8 cellular contexts compared by ENCODE assay signal in the genomic region with DNA sequence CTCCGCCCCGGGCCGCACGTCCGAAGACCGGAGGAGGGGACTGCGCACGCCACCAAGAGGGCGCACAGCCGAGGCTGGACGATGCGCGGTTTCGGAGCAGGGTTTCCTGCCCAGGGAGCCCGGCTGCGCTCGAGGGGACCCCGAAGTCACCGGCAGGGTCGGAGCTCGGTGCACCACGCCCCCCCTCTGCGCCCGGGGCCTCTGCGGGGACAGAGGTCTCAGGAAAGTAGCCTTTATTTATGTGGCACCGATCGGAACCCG.
DNase-seq lines count a peak whose midpoint lies in the region; ATAC-seq and TF ChIP-seq lines count a peak whose summit lies in the region.

No MANE protein-coding gene starts in this region.

- H3K4me3 ChIP-seq in mucosa of descending colon: peak overlapping the region; percentile 69
- peak overlapping the region; percentile 71 for H3K4me3 ChIP-seq in thymus (ENCODE audit: low read length)

- no peaks in the 10 kb centered on the region for H3K27me3 ChIP-seq in thymus (ENCODE audit: control insufficient read depth, insufficient read depth)

- H3K4me1 ChIP-seq in mucosa of descending colon (ENCODE audit: low read depth) (peaks cover 12% of the 10 kb centered on the region), thymus (ENCODE audit: control insufficient read depth, insufficient read depth, low read length) (peaks cover 6% of the 10 kb centered on the region)

- peak; percentile 61 for DNase-seq in DMS53 (lab: John Stamatoyannopoulos, UW)
- no peak for DNase-seq in DMS53 treated with DMSO at 0.1 percent for 48 hours (lab: John Stamatoyannopoulos, UW; ENCODE audit: unreplicated experiment)
- peak in 3 of 5 donors; percentile 31 to 49 (median 41) for DNase-seq in T-helper 1 cell
- peak in 2 of 3 donors; percentile 74 to 81 for DNase-seq in mucosa of descending colon
- DNase-seq in HPDE6-E6E7 (ENCODE audit: extremely low spot score): no peak

- no peak for TF ChIP-seq CTCF in mucosa of descending colon (IDR thresholded peaks at IDR 0.05)

- intact Hi-C loops in mucosa of descending colon (cut with DNase I, micrococcal nuclease): no loop called here

- 1% methylated on average over 28 of the region's 28 CpGs for WGBS in thymus

- ATAC-seq in HG03064 (IDR thresholded peaks at IDR 0.05; ENCODE audit: low read depth, unreplicated experiment) (peak; percentile 26), mucosa of descending colon (peak; percentile 42)

- H3K36me3 ChIP-seq in mucosa of descending colon (ENCODE audit: low read depth): no peaks in the 10 kb centered on the region
- H3K36me3 ChIP-seq in thymus (ENCODE audit: control insufficient read depth, insufficient read depth): no peaks in the 10 kb centered on the region

- H3K27ac ChIP-seq in cingulate gyrus (ENCODE audit: low read depth, low read length) (peak overlapping the region; percentile 76), thymus (ENCODE audit: low read depth) (peak overlapping the region; percentile 77)

- H3K9me3 ChIP-seq in mucosa of descending colon: no peaks in the 10 kb centered on the region
- no peaks in the 10 kb centered on the region for H3K9me3 ChIP-seq in thymus (ENCODE audit: control insufficient read depth)

Comparison
In these comparisons a context has a peak if more than half of its experiments do, and no peak if none do; other contexts are left out.
1. DNase-seq: peak in DMS53 (single experiment), T-helper 1 cell (3 of 5) and mucosa of descending colon (2 of 3); none in DMS53 treated with DMSO at 0.1 percent for 48 hours (single experiment) and HPDE6-E6E7 (single experiment).